ENCODE assay signal across 8 cellular contexts in genomic region chr1:235093685-235094592, GRCh38. TPM values are rescaled to one million over a fixed set of nuclear protein-coding genes. Genes with fewer than 3 reads are reported as not detected.
DNase-seq lines count a peak whose midpoint lies in the region; ATAC-seq and TF ChIP-seq lines count a peak whose summit lies in the region.

No MANE protein-coding gene starts in this region.

- ATAC-seq in activated T-cell treated with anti-CD3 and anti-CD28 coated beads, Interleukin-2, amount 50 U/mL, for 4 hours = peak; percentile 93 to 96
- peak; percentile 98 to 99 for ATAC-seq in naive thymus-derived CD8-positive, alpha-beta T cell
- peak; percentile 86 for ATAC-seq in stimulated activated memory B cell treated with anti-CD40 and anti-IgM and Interleukin-4, amounts not matched to agents 10 μg/mL and 1 μg/mL and 100 μg/mL, for 72 hours

- H3K27ac ChIP-seq in Peyer's patch = no peak overlapping the region

- H3K4me1 ChIP-seq in Peyer's patch = peaks cover 0 to 12% (median 0%) of the 10 kb centered on the region in 4 donors

- DNase-seq in NCI-H1436 (lab: John Stamatoyannopoulos, UW) = peak; percentile 35
- DNase-seq in NCI-H1436 treated with DMSO at 0.1 percent for 48 hours (lab: John Stamatoyannopoulos, UW) = no peak
- DNase-seq in HUDEP-2 (lab: John Stamatoyannopoulos, UW; ENCODE audit: unreplicated experiment in 76 of 76) = peak in 62 of 76 experiments; percentile 4 to 77 (median 50)
- DNase-seq in Peyer's patch = peak; percentile 77 to 93 (median 84)
- DNase-seq in activated T-cell treated with anti-CD3 and anti-CD28 coated beads, Interleukin-2, amount 50 U/mL, for 4 hours = peak; percentile 83
- DNase-seq in fibroblast of mammary gland (ENCODE audit: low read depth) = peak; percentile 71
- peak; percentile 66 to 86 (median 82) for DNase-seq in naive thymus-derived CD8-positive, alpha-beta T cell

- TF ChIP-seq CTCF in Peyer's patch (IDR thresholded peaks at IDR 0.05) (peak; percentile 69 to 92 (median 84)), fibroblast of mammary gland (conservative IDR thresholded peaks at IDR 0.05; ENCODE audit: control insufficient read depth, insufficient read depth, low read depth, low read length) (peak; percentile 87)

- POLR2A ChIA-PET in naive thymus-derived CD8-positive, alpha-beta T cell (lab: Charles Lee) = interaction anchor here (0.6 to 1.6 kb wide), 2 partner anchors 13 to 67 kb away, joined by 3 to 4 read pairs; partner anchors contain the start of gene RBM34

- H3K9me3 ChIP-seq in Peyer's patch = no peaks in the 10 kb centered on the region

- no peaks in the 10 kb centered on the region for H3K9me3 Mint-ChIP-seq in activated T-cell treated with anti-CD3 and anti-CD28 coated beads, Interleukin-2, amount 50 U/mL, for 4 hours
- no peaks in the 10 kb centered on the region for H3K9me3 Mint-ChIP-seq in naive thymus-derived CD8-positive, alpha-beta T cell
- H3K9me3 Mint-ChIP-seq in stimulated activated memory B cell treated with anti-CD40 and anti-IgM and Interleukin-4, amounts not matched to agents 10 μg/mL and 1 μg/mL and 100 μg/mL, for 72 hours = no peaks in the 10 kb centered on the region

- no peaks in the 10 kb centered on the region for H3K27me3 ChIP-seq in Peyer's patch

- H3K27ac Mint-ChIP-seq in naive thymus-derived CD8-positive, alpha-beta T cell = peak overlapping the region in 2 of 10 donors; percentile 57 to 72
- peak overlapping the region; percentile 12 for H3K27ac Mint-ChIP-seq in stimulated activated memory B cell treated with anti-CD40 and anti-IgM and Interleukin-4, amounts not matched to agents 10 μg/mL and 1 μg/mL and 100 μg/mL, for 72 hours

- no peaks in the 10 kb centered on the region for H3K36me3 Mint-ChIP-seq in activated T-cell treated with anti-CD3 and anti-CD28 coated beads, Interleukin-2, amount 50 U/mL, for 4 hours (ENCODE audit: insufficient read depth)
- no peaks in the 10 kb centered on the region for H3K36me3 Mint-ChIP-seq in naive thymus-derived CD8-positive, alpha-beta T cell
- H3K36me3 Mint-ChIP-seq in stimulated activated memory B cell treated with anti-CD40 and anti-IgM and Interleukin-4, amounts not matched to agents 10 μg/mL and 1 μg/mL and 100 μg/mL, for 72 hours = no peaks in the 10 kb centered on the region

- H3K4me1 Mint-ChIP-seq in activated T-cell treated with anti-CD3 and anti-CD28 coated beads, Interleukin-2, amount 50 U/mL, for 4 hours (ENCODE audit: low read depth) = peaks cover 6% of the 10 kb centered on the region
- H3K4me1 Mint-ChIP-seq in naive thymus-derived CD8-positive, alpha-beta T cell = peaks cover 5 to 9% (median 6%) of the 10 kb centered on the region in 4 donors
- peaks cover 10% of the 10 kb centered on the region for H3K4me1 Mint-ChIP-seq in stimulated activated memory B cell treated with anti-CD40 and anti-IgM and Interleukin-4, amounts not matched to agents 10 μg/mL and 1 μg/mL and 100 μg/mL, for 72 hours

- peak overlapping the region in 1 of 4 donors; percentile 8 for H3K4me3 ChIP-seq in Peyer's patch
- no peak overlapping the region for H3K4me3 ChIP-seq in fibroblast of mammary gland (ENCODE audit: control insufficient read depth, low read depth, low read length)

- no peaks in the 10 kb centered on the region for H3K27me3 Mint-ChIP-seq in activated T-cell treated with anti-CD3 and anti-CD28 coated beads, Interleukin-2, amount 50 U/mL, for 4 hours (ENCODE audit: low read depth)
- peaks cover 0 to 11% (median 8%) of the 10 kb centered on the region in 5 donors for H3K27me3 Mint-ChIP-seq in naive thymus-derived CD8-positive, alpha-beta T cell
- H3K27me3 Mint-ChIP-seq in stimulated activated memory B cell treated with anti-CD40 and anti-IgM and Interleukin-4, amounts not matched to agents 10 μg/mL and 1 μg/mL and 100 μg/mL, for 72 hours = peaks cover 21% of the 10 kb centered on the region

- no peaks in the 10 kb centered on the region for H3K36me3 ChIP-seq in Peyer's patch

- H3K4me3 Mint-ChIP-seq in activated T-cell treated with anti-CD3 and anti-CD28 coated beads, Interleukin-2, amount 50 U/mL, for 4 hours = no peak overlapping the region
- no peak overlapping the region for H3K4me3 Mint-ChIP-seq in naive thymus-derived CD8-positive, alpha-beta T cell
- H3K4me3 Mint-ChIP-seq in stimulated activated memory B cell treated with anti-CD40 and anti-IgM and Interleukin-4, amounts not matched to agents 10 μg/mL and 1 μg/mL and 100 μg/mL, for 72 hours = no peak overlapping the region

- no peak for TF ChIP-seq POLR2A in Peyer's patch (IDR thresholded peaks at IDR 0.05)

RNA-seq across cellular contexts. Expression of gene TOMM20, which starts 34.7 kb away (rescaled TPM):
- total RNA-seq in Peyer's patch = 10 to 100 TPM; 38.0 to 44.3 (median 42.8) TPM
- 100 to 1,000 TPM; 154 to 173 (median 172) TPM for total RNA-seq in activated T-cell treated with anti-CD3 and anti-CD28 coated beads, Interleukin-2, amount 50 U/mL, for 4 hours
- total RNA-seq in naive thymus-derived CD8-positive, alpha-beta T cell = 100 to 1,000 TPM; 104 to 111 TPM
- polyA plus RNA-seq in naive thymus-derived CD8-positive, alpha-beta T cell = 10 to 100 TPM; 56.6 to 67.0 (median 60.7) TPM
